ENCODE assay signal across 8 cellular contexts in genomic region chr6:32153835-32154513, GRCh38. TPM values are rescaled to one million over a fixed set of nuclear protein-coding genes. Genes with fewer than 3 reads are reported as not detected.
DNase-seq lines count a peak whose midpoint lies in the region; ATAC-seq and TF ChIP-seq lines count a peak whose summit lies in the region.

PPT2 (plus strand) TSS chr6:32154141; CDS start chr6:32154595, 454 bp downstream.

- H3K27ac ChIP-seq in Peyer's patch (peak within 1 kb of the TSS; percentile 72 to 85 (median 78)), esophagus (ENCODE audit: low read depth in 2 of 2, low read length in 1 of 2) (peak within 1 kb of the TSS; percentile 85 to 97)

- ATAC-seq in GM19452 (IDR thresholded peaks at IDR 0.05; ENCODE audit: unreplicated experiment): no peak

- no peak for TF ChIP-seq CTCF in Peyer's patch (IDR thresholded peaks at IDR 0.05)

- H3K4me1 ChIP-seq in Peyer's patch: peaks cover 0 to 30% (median 5%) of the 10 kb centered on the region in 4 donors
- H3K4me1 ChIP-seq in esophagus (ENCODE audit: control insufficient read depth in 2 of 2, insufficient read depth in 2 of 2, low read length in 1 of 2): peaks cover 3 to 11% of the 10 kb centered on the region in 2 donors
- H3K4me1 ChIP-seq in mucosa of stomach (ENCODE audit: control insufficient read depth, insufficient read depth, low read length): peaks cover 30% of the 10 kb centered on the region

- no peaks in the 10 kb centered on the region for H3K9me3 ChIP-seq in Peyer's patch
- no peaks in the 10 kb centered on the region for H3K9me3 ChIP-seq in esophagus (ENCODE audit: control insufficient read depth in 2 of 2, insufficient read depth in 1 of 2, low read depth in 1 of 2, low read length in 1 of 2)
- H3K9me3 ChIP-seq in mucosa of stomach (ENCODE audit: control insufficient read depth, low read length): no peaks in the 10 kb centered on the region

- H3K36me3 ChIP-seq in Peyer's patch (peaks cover 0 to 31% (median 0%) of the 10 kb centered on the region in 3 donors), esophagus (ENCODE audit: control insufficient read depth in 2 of 2, insufficient read depth in 2 of 2, low read length in 1 of 2) (peaks cover 4 to 18% of the 10 kb centered on the region in 2 donors), mucosa of stomach (ENCODE audit: control insufficient read depth, insufficient read depth, low read length) (peaks cover 9% of the 10 kb centered on the region)

- no peak for TF ChIP-seq RAD21 in Ishikawa (IDR thresholded peaks at IDR 0.05; ENCODE audit: low read depth)

- TF ChIP-seq EP300 in Ishikawa (IDR thresholded peaks at IDR 0.05; ENCODE audit: borderline replicate concordance): peak; percentile 59; the same call in 1 of the 2 replicates

- peak in 1 of 2 donors; percentile 20 for TF ChIP-seq POLR2A in Peyer's patch (IDR thresholded peaks at IDR 0.05)

- WGBS in esophagus, 2 donors: 0% methylated on average over 39 of the region's 39 CpGs

- H3K27me3 ChIP-seq in Peyer's patch (no peaks in the 10 kb centered on the region), esophagus (ENCODE audit: control insufficient read depth in 1 of 2, insufficient read depth in 2 of 2, low read length in 2 of 2) (no peaks in the 10 kb centered on the region), mucosa of stomach (ENCODE audit: control insufficient read depth, insufficient read depth, low read length) (no peaks in the 10 kb centered on the region)

- DNase-seq in GF-D8 (lab: John Stamatoyannopoulos, UW) (peak; percentile 38), Peyer's patch (peak; percentile 73 to 90 (median 81))
- DNase-seq in activated T-cell treated with anti-CD3 and anti-CD28 coated beads, Interleukin-2, amount 50 U/mL, for 48 hours: peak; percentile 87
- DNase-seq in stimulated activated CD8-positive, alpha-beta memory T cell treated with anti-CD3 and anti-CD28 coated beads, Interleukin-4, amount 100 ng/mL, for 24 hours (ENCODE audit: low read depth): peak; percentile 77

- H3K9ac ChIP-seq in mucosa of stomach (ENCODE audit: low read length): peak within 1 kb of the TSS; percentile 86

- H3K4me3 ChIP-seq in Peyer's patch: peak within 1 kb of the TSS; percentile 50 to 74 (median 69)
- H3K4me3 ChIP-seq in esophagus (ENCODE audit: low read depth in 1 of 2, low read length in 2 of 2): peak within 1 kb of the TSS; percentile 75 to 92
- peak within 1 kb of the TSS; percentile 95 for H3K4me3 ChIP-seq in mucosa of stomach (ENCODE audit: low read length)

TF ChIP-seq in Ishikawa, 13 proteins besides CTCF, POLR2A, EP300 and RAD21:
- TF ChIP-seq, protein P1, sequence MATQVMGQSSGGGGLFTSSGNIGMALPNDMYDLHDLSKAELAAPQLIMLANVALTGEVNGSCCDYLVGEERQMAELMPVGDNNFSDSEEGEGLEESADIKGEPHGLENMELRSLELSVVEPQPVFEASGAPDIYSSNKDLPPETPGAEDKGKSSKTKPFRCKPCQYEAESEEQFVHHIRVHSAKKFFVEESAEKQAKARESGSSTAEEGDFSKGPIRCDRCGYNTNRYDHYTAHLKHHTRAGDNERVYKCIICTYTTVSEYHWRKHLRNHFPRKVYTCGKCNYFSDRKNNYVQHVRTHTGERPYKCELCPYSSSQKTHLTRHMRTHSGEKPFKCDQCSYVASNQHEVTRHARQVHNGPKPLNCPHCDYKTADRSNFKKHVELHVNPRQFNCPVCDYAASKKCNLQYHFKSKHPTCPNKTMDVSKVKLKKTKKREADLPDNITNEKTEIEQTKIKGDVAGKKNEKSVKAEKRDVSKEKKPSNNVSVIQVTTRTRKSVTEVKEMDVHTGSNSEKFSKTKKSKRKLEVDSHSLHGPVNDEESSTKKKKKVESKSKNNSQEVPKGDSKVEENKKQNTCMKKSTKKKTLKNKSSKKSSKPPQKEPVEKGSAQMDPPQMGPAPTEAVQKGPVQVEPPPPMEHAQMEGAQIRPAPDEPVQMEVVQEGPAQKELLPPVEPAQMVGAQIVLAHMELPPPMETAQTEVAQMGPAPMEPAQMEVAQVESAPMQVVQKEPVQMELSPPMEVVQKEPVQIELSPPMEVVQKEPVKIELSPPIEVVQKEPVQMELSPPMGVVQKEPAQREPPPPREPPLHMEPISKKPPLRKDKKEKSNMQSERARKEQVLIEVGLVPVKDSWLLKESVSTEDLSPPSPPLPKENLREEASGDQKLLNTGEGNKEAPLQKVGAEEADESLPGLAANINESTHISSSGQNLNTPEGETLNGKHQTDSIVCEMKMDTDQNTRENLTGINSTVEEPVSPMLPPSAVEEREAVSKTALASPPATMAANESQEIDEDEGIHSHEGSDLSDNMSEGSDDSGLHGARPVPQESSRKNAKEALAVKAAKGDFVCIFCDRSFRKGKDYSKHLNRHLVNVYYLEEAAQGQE (IDR thresholded peaks at IDR 0.05; ENCODE audit: low read depth): no peak
- peak; percentile 75 for TF ChIP-seq MAX (IDR thresholded peaks at IDR 0.05)
- TF ChIP-seq YY1 (IDR thresholded peaks at IDR 0.05; ENCODE audit: low read depth): no peak
- peak; percentile 45; the same call in 1 of the 2 replicates for TF ChIP-seq TCF12 (IDR thresholded peaks at IDR 0.05; ENCODE audit: low read depth)
- TF ChIP-seq TAF1 (IDR thresholded peaks at IDR 0.05; ENCODE audit: low read depth): peak; percentile 51; the same call in 1 of the 2 replicates
- peak; percentile 86 for TF ChIP-seq CREB1 (IDR thresholded peaks at IDR 0.05; ENCODE audit: low read depth)

RNA-seq across cellular contexts. Expression of gene PPT2, which starts in this region (rescaled TPM):
- 100 to 1,000 TPM in 1 of 4 donors, 10 to 100 TPM in 2, 1 to 10 TPM in 1; 7.4 to 121 (median 26.9) TPM for total RNA-seq in Peyer's patch
- 10 to 100 TPM; 20.7 to 21.6 TPM for polyA plus RNA-seq in esophagus
